In the genomic region with DNA sequence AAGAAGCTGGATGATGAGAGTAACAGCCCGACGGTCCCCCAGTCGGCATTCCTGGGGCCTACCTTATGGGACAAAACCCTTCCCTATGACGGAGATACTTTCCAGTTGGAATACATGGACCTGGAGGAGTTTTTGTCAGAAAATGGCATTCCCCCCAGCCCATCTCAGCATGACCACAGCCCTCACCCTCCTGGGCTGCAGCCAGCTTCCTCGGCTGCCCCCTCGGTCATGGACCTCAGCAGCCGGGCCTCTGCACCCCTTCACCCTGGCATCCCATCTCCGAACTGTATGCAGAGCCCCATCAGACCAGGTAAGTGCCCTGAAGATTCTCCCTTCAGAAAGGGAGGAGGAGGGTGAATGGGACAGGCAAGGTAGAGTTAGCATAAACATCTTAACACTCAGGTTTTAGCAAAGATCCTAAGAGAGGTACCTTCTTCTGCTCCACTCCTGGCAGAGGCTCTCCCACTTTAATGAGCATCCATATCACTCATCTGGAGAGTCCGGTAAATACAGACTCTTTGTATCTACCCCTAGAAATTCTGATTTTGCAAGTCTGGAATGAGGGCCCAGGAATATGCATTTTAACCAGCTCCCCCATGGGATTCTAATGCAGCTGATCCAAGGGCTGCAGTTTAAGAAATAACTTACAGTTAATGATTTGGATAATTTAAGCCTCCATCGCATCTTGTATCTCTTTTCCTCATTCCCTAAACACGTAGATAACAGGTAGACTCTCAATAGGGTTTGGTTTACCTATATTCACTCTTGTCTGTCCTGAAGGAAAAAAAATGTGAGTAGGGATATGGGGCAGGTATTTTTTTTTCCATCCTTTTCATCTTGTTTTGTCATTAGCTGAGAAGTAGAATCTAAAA, we compare ENCODE assay signal across 1 cellular context.
TF ChIP-seq lines count a peak whose summit lies in the region.

No MANE protein-coding gene starts in this region.

TF ChIP-seq in HepG2, 621 proteins besides CTCF, POLR2A, EP300 and RAD21 (continued from another document and continues in another):
- TF ChIP-seq, protein P1, sequence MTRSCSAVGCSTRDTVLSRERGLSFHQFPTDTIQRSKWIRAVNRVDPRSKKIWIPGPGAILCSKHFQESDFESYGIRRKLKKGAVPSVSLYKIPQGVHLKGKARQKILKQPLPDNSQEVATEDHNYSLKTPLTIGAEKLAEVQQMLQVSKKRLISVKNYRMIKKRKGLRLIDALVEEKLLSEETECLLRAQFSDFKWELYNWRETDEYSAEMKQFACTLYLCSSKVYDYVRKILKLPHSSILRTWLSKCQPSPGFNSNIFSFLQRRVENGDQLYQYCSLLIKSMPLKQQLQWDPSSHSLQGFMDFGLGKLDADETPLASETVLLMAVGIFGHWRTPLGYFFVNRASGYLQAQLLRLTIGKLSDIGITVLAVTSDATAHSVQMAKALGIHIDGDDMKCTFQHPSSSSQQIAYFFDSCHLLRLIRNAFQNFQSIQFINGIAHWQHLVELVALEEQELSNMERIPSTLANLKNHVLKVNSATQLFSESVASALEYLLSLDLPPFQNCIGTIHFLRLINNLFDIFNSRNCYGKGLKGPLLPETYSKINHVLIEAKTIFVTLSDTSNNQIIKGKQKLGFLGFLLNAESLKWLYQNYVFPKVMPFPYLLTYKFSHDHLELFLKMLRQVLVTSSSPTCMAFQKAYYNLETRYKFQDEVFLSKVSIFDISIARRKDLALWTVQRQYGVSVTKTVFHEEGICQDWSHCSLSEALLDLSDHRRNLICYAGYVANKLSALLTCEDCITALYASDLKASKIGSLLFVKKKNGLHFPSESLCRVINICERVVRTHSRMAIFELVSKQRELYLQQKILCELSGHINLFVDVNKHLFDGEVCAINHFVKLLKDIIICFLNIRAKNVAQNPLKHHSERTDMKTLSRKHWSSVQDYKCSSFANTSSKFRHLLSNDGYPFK (CRISPR knock-in tag; IDR thresholded peaks at IDR 0.05; ENCODE audit: borderline replicate concordance) = no peak
- TF ChIP-seq ZNF841 (CRISPR knock-in tag; IDR thresholded peaks at IDR 0.05; ENCODE audit: borderline replicate concordance) (no peak), ZNF260 (CRISPR knock-in tag; IDR thresholded peaks at IDR 0.05; ENCODE audit: borderline replicate concordance, low read depth) (no peak), ZNF614 (CRISPR knock-in tag; IDR thresholded peaks at IDR 0.05; ENCODE audit: borderline replicate concordance) (no peak), ETV6 (CRISPR knock-in tag; conservative IDR thresholded peaks at IDR 0.05) (no peak), ZNF567 (CRISPR knock-in tag; IDR thresholded peaks at IDR 0.05; ENCODE audit: borderline replicate concordance) (no peak), ZMYM3 (CRISPR knock-in tag; IDR thresholded peaks at IDR 0.05) (no peak), ZIK1 (CRISPR knock-in tag; IDR thresholded peaks at IDR 0.05; ENCODE audit: borderline replicate concordance, low read depth) (no peak), MLLT10 (CRISPR knock-in tag; IDR thresholded peaks at IDR 0.05) (peak; percentile 85), ZNF605 (CRISPR knock-in tag; IDR thresholded peaks at IDR 0.05) (no peak), ZNF17 (CRISPR knock-in tag; IDR thresholded peaks at IDR 0.05) (no peak; the same call in 1 of the 2 replicates), ZNF446 (CRISPR knock-in tag; IDR thresholded peaks at IDR 0.05) (peak; percentile 84; the same call in 1 of the 2 replicates), SNAI1 (CRISPR knock-in tag; IDR thresholded peaks at IDR 0.05; ENCODE audit: borderline replicate concordance) (no peak), SMAD1 (CRISPR knock-in tag; IDR thresholded peaks at IDR 0.05; ENCODE audit: borderline replicate concordance, low read depth) (no peak), HDAC1 (CRISPR knock-in tag; IDR thresholded peaks at IDR 0.05) (peak; percentile 56), ZNF337 (CRISPR knock-in tag; IDR thresholded peaks at IDR 0.05; ENCODE audit: borderline replicate concordance, low read depth) (no peak), RXRA (CRISPR knock-in tag; IDR thresholded peaks at IDR 0.05) (no peak), AKAP8 (CRISPR knock-in tag; IDR thresholded peaks at IDR 0.05) (no peak), HOXD1 (CRISPR knock-in tag; IDR thresholded peaks at IDR 0.05) (no peak), ZBTB3 (CRISPR knock-in tag; IDR thresholded peaks at IDR 0.05; ENCODE audit: borderline replicate concordance, low read depth) (no peak), PAF1 (CRISPR knock-in tag; IDR thresholded peaks at IDR 0.05) (no peak; the same call in 1 of the 2 replicates), MIER2 (CRISPR knock-in tag; IDR thresholded peaks at IDR 0.05) (no peak), SMARCE1 (IDR thresholded peaks at IDR 0.05; ENCODE audit: borderline replicate concordance) (no peak)
- TF ChIP-seq, protein P2, sequence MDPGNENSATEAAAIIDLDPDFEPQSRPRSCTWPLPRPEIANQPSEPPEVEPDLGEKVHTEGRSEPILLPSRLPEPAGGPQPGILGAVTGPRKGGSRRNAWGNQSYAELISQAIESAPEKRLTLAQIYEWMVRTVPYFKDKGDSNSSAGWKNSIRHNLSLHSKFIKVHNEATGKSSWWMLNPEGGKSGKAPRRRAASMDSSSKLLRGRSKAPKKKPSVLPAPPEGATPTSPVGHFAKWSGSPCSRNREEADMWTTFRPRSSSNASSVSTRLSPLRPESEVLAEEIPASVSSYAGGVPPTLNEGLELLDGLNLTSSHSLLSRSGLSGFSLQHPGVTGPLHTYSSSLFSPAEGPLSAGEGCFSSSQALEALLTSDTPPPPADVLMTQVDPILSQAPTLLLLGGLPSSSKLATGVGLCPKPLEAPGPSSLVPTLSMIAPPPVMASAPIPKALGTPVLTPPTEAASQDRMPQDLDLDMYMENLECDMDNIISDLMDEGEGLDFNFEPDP (CRISPR knock-in tag; conservative IDR thresholded peaks at IDR 0.05) = no peak
- TF ChIP-seq, protein P3, sequence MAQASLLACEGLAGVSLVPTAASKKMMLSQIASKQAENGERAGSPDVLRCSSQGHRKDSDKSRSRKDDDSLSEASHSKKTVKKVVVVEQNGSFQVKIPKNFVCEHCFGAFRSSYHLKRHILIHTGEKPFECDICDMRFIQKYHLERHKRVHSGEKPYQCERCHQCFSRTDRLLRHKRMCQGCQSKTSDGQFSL (CRISPR knock-in tag; IDR thresholded peaks at IDR 0.05) = no peak
- TF ChIP-seq, protein P4, sequence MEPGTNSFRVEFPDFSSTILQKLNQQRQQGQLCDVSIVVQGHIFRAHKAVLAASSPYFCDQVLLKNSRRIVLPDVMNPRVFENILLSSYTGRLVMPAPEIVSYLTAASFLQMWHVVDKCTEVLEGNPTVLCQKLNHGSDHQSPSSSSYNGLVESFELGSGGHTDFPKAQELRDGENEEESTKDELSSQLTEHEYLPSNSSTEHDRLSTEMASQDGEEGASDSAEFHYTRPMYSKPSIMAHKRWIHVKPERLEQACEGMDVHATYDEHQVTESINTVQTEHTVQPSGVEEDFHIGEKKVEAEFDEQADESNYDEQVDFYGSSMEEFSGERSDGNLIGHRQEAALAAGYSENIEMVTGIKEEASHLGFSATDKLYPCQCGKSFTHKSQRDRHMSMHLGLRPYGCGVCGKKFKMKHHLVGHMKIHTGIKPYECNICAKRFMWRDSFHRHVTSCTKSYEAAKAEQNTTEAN (CRISPR knock-in tag; conservative IDR thresholded peaks at IDR 0.05) = no peak
- TF ChIP-seq, protein P5, sequence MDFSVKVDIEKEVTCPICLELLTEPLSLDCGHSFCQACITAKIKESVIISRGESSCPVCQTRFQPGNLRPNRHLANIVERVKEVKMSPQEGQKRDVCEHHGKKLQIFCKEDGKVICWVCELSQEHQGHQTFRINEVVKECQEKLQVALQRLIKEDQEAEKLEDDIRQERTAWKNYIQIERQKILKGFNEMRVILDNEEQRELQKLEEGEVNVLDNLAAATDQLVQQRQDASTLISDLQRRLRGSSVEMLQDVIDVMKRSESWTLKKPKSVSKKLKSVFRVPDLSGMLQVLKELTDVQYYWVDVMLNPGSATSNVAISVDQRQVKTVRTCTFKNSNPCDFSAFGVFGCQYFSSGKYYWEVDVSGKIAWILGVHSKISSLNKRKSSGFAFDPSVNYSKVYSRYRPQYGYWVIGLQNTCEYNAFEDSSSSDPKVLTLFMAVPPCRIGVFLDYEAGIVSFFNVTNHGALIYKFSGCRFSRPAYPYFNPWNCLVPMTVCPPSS (IDR thresholded peaks at IDR 0.05) = no peak
- TF ChIP-seq, protein P6, sequence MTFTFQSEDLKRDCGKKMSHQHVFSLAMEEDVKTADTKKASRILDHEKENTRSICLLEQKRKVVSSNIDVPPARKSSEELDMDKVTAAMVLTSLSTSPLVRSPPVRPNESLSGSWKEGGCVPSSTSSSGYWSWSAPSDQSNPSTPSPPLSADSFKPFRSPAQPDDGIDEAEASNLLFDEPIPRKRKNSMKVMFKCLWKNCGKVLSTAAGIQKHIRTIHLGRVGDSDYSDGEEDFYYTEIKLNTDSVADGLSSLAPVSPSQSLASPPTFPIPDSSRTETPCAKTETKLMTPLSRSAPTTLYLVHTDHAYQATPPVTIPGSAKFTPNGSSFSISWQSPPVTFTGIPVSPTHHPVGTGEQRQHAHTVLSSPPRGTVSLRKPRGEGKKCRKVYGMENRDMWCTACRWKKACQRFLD (CRISPR knock-in tag; IDR thresholded peaks at IDR 0.05; ENCODE audit: borderline replicate concordance) = peak; percentile 57; the same call in 1 of the 2 replicates
- TF ChIP-seq, protein P7, sequence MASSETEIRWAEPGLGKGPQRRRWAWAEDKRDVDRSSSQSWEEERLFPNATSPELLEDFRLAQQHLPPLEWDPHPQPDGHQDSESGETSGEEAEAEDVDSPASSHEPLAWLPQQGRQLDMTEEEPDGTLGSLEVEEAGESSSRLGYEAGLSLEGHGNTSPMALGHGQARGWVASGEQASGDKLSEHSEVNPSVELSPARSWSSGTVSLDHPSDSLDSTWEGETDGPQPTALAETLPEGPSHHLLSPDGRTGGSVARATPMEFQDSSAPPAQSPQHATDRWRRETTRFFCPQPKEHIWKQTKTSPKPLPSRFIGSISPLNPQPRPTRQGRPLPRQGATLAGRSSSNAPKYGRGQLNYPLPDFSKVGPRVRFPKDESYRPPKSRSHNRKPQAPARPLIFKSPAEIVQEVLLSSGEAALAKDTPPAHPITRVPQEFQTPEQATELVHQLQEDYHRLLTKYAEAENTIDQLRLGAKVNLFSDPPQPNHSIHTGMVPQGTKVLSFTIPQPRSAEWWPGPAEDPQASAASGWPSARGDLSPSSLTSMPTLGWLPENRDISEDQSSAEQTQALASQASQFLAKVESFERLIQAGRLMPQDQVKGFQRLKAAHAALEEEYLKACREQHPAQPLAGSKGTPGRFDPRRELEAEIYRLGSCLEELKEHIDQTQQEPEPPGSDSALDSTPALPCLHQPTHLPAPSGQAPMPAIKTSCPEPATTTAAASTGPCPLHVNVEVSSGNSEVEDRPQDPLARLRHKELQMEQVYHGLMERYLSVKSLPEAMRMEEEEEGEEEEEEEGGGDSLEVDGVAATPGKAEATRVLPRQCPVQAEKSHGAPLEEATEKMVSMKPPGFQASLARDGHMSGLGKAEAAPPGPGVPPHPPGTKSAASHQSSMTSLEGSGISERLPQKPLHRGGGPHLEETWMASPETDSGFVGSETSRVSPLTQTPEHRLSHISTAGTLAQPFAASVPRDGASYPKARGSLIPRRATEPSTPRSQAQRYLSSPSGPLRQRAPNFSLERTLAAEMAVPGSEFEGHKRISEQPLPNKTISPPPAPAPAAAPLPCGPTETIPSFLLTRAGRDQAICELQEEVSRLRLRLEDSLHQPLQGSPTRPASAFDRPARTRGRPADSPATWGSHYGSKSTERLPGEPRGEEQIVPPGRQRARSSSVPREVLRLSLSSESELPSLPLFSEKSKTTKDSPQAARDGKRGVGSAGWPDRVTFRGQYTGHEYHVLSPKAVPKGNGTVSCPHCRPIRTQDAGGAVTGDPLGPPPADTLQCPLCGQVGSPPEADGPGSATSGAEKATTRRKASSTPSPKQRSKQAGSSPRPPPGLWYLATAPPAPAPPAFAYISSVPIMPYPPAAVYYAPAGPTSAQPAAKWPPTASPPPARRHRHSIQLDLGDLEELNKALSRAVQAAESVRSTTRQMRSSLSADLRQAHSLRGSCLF (CRISPR knock-in tag; IDR thresholded peaks at IDR 0.05; ENCODE audit: borderline replicate concordance) = no peak
- TF ChIP-seq, protein P8, sequence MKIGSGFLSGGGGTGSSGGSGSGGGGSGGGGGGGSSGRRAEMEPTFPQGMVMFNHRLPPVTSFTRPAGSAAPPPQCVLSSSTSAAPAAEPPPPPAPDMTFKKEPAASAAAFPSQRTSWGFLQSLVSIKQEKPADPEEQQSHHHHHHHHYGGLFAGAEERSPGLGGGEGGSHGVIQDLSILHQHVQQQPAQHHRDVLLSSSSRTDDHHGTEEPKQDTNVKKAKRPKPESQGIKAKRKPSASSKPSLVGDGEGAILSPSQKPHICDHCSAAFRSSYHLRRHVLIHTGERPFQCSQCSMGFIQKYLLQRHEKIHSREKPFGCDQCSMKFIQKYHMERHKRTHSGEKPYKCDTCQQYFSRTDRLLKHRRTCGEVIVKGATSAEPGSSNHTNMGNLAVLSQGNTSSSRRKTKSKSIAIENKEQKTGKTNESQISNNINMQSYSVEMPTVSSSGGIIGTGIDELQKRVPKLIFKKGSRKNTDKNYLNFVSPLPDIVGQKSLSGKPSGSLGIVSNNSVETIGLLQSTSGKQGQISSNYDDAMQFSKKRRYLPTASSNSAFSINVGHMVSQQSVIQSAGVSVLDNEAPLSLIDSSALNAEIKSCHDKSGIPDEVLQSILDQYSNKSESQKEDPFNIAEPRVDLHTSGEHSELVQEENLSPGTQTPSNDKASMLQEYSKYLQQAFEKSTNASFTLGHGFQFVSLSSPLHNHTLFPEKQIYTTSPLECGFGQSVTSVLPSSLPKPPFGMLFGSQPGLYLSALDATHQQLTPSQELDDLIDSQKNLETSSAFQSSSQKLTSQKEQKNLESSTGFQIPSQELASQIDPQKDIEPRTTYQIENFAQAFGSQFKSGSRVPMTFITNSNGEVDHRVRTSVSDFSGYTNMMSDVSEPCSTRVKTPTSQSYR (CRISPR knock-in tag; IDR thresholded peaks at IDR 0.05; ENCODE audit: borderline replicate concordance) = no peak
- TF ChIP-seq, protein P9, sequence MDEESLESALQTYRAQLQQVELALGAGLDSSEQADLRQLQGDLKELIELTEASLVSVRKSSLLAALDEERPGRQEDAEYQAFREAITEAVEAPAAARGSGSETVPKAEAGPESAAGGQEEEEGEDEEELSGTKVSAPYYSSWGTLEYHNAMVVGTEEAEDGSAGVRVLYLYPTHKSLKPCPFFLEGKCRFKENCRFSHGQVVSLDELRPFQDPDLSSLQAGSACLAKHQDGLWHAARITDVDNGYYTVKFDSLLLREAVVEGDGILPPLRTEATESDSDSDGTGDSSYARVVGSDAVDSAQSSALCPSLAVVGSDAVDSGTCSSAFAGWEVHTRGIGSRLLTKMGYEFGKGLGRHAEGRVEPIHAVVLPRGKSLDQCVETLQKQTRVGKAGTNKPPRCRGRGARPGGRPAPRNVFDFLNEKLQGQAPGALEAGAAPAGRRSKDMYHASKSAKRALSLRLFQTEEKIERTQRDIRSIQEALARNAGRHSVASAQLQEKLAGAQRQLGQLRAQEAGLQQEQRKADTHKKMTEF (CRISPR knock-in tag; IDR thresholded peaks at IDR 0.05) = peak; percentile 16; the same call in 1 of the 2 replicates
- TF ChIP-seq, protein P10, sequence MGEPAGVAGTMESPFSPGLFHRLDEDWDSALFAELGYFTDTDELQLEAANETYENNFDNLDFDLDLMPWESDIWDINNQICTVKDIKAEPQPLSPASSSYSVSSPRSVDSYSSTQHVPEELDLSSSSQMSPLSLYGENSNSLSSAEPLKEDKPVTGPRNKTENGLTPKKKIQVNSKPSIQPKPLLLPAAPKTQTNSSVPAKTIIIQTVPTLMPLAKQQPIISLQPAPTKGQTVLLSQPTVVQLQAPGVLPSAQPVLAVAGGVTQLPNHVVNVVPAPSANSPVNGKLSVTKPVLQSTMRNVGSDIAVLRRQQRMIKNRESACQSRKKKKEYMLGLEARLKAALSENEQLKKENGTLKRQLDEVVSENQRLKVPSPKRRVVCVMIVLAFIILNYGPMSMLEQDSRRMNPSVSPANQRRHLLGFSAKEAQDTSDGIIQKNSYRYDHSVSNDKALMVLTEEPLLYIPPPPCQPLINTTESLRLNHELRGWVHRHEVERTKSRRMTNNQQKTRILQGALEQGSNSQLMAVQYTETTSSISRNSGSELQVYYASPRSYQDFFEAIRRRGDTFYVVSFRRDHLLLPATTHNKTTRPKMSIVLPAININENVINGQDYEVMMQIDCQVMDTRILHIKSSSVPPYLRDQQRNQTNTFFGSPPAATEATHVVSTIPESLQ (CRISPR knock-in tag; conservative IDR thresholded peaks at IDR 0.05) = 0 out of 2 replicates have a peak, but pooled peaks have one; percentile 16
